In genomic region chr2:202099515-202099914, GRCh38 we compare ENCODE assay signal across 18 cellular contexts. TPM values are rescaled to one million over a fixed set of nuclear protein-coding genes. Genes with fewer than 3 reads are reported as not detected.
DNase-seq lines count a peak whose midpoint lies in the region; ATAC-seq and TF ChIP-seq lines count a peak whose summit lies in the region.
"Had no signal": no experiment of that assay in that cellular context is flagged by ENCODE, and none has a peak within 500 bp of the region (broad histone marks: within the 10 kb centered on the region; RNA-seq: fewer than 3 reads in every experiment).

No MANE protein-coding gene starts in this region.

- H3K9me3 ChIP-seq in T-helper 17 cell (ENCODE audit: control insufficient read depth, low read length, poor library complexity, severe bottlenecking): no peaks in the 10 kb centered on the region
- H3K9me3 ChIP-seq: SK-N-SH had no signal

- H3K4me1 Mint-ChIP-seq in T-helper 17 cell: peaks cover 3% of the 10 kb centered on the region

- H3K27ac ChIP-seq in coronary artery: no peak overlapping the region

- H3K36me3 Mint-ChIP-seq in T-helper 17 cell (ENCODE audit: low read depth): no peaks in the 10 kb centered on the region

- no peak overlapping the region for H3K4me3 ChIP-seq in coronary artery

- peak overlapping the region; percentile 65 for H3K27ac Mint-ChIP-seq in T-helper 17 cell
- H3K27ac Mint-ChIP-seq: CD4-positive, alpha-beta T cell had no signal

- ATAC-seq in T-helper 17 cell: no peak
- ATAC-seq in GM18519 (IDR thresholded peaks at IDR 0.05; ENCODE audit: low FRiP score, unreplicated experiment): no peak
- ATAC-seq: Panc1, Right ventricle myocardium inferior had no signal

- peaks cover 20% of the 10 kb centered on the region for H3K27me3 Mint-ChIP-seq in T-helper 17 cell

- no peak overlapping the region for H3K4me3 Mint-ChIP-seq in T-helper 17 cell
- H3K4me3 Mint-ChIP-seq: CD4-positive, alpha-beta T cell had no signal

- no peak for TF ChIP-seq CTCF in coronary artery (IDR thresholded peaks at IDR 0.05)

- DNase-seq in NCI-H82 (lab: John Stamatoyannopoulos, UW) (peak; percentile 33), NCI-H82 treated with DMSO at 0.1 percent for 48 hours (lab: John Stamatoyannopoulos, UW; ENCODE audit: unreplicated experiment) (no peak), T-helper 17 cell (no peak), left kidney (ENCODE audit: low read depth, low spot score) (peak; percentile 41), DMS 273 treated with DMSO at 0.1 percent for 48 hours (lab: John Stamatoyannopoulos, UW) (no peak), coronary artery (ENCODE audit: low spot score) (no peak)
- DNase-seq: Calu3; CD4-positive, alpha-beta T cell; Karpas-422; NCI-H1930; NCI-H2227 treated with DMSO at 0.1 percent for 48 hours; NCI-H526; SK-N-SH had no signal

RNA-seq across cellular contexts. Expression of gene KIAA2012, which starts 26.5 kb away (rescaled TPM):
- not detected for total RNA-seq in T-helper 17 cell
- total RNA-seq: A673; Calu3; CD4-positive, alpha-beta T cell; H4; Right ventricle myocardium inferior had no signal

Comparison
In these comparisons a context has a peak if more than half of its experiments do, and no peak if none do; other contexts are left out.
1. DNase-seq: peak in NCI-H82 (single experiment) and left kidney (single experiment); none in NCI-H82 treated with DMSO at 0.1 percent for 48 hours (single experiment), T-helper 17 cell (0 of 3), DMS 273 treated with DMSO at 0.1 percent for 48 hours (single experiment) and coronary artery (single experiment).